ENCODE assay signal across 34 cellular contexts in the genomic region with DNA sequence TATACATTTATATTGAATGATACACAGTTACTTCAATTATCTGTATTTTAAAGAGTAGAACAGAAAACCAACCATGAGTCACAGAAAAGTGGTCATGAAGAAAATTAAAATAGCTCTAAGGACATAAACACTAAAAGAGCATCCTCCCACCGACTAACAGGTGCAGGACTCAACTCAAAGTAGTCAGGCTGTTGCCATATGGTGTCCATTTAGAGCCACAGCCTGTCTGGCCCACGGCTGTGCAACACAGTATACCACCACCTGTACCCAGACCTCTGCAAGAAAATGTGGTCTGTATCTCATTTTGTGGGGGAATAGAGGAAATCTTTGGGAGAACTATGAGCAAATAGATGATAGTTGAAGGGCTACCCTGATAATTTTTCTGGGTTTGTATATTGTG.
"Had no signal": no experiment of that assay in that cellular context is flagged by ENCODE, and none has a peak within 500 bp of the region (broad histone marks: within the 10 kb centered on the region; RNA-seq: fewer than 3 reads in every experiment).

No MANE protein-coding gene starts in this region.

- H3K4me1 ChIP-seq: Peyer's patch, SJSA1 had no signal

- H3K36me3 ChIP-seq: brain microvascular endothelial cell, Peyer's patch, SJSA1 had no signal

- H3K9ac ChIP-seq: SK-N-SH had no signal

- ATAC-seq: activated CD4-positive, alpha-beta T cell treated with anti-CD3 and anti-CD28 coated beads for 36 hours; activated CD4-positive, CD25-positive, alpha-beta regulatory T cell treated with anti-CD3 and anti-CD28 coated beads, Interleukin-2, amount 50 U/mL, for 24 hours; activated T-cell treated with anti-CD3 and anti-CD28 coated beads, Interleukin-2, amount 50 U/mL, for 4 hours; K562; PC-3; WTC11 had no signal

- H3K27ac ChIP-seq: brain microvascular endothelial cell, Peyer's patch, SJSA1 had no signal

- H3K4me3 ChIP-seq: K562, Peyer's patch, SJSA1 had no signal

- H3K27me3 ChIP-seq: brain microvascular endothelial cell, Peyer's patch had no signal

- H3K4me2 ChIP-seq: SK-N-SH had no signal

- DNase-seq: activated CD4-positive, alpha-beta T cell treated with anti-CD3 and anti-CD28 coated beads for 36 hours; activated CD4-positive, alpha-beta T cell treated with anti-CD3 and anti-CD28 coated beads, Interleukin-2, amount 10 ng/mL, durations not matched to agents 7 days and 5 days; activated CD4-positive, alpha-beta T cell treated with anti-CD3 and anti-CD28 coated beads, Interleukin-2, amount 50 U/mL, for 48 hours; activated CD8-positive, alpha-beta memory T cell treated with anti-CD3 and anti-CD28 coated beads, Interleukin-2, amount 50 U/mL, for 4 hours; activated effector memory CD4-positive, alpha-beta T cell treated with Interleukin-2 at 50 U/mL for 16 hours; activated naive CD4-positive, alpha-beta T cell; activated naive CD4-positive, alpha-beta T cell treated with anti-CD3 and anti-CD28 coated beads, Interleukin-2, amount 50 U/mL, for 16 hours; activated naive CD8-positive, alpha-beta T cell treated with anti-CD3 and anti-CD28 coated beads for 36 hours; activated T-cell treated with anti-CD3 and anti-CD28 coated beads for 4 hours; activated T-cell treated with anti-CD3 and anti-CD28 coated beads, Interleukin-2, amount 50 U/mL, for 4 hours; amniotic stem cell; aorta; brain microvascular endothelial cell; central memory CD4-positive, alpha-beta T cell; NCI-H1092 treated with DMSO at 0.1 percent for 48 hours; NCI-H1417; NCI-H146; NCI-H187; NCI-H2029 treated with DMSO at 0.1 percent for 48 hours; NCI-H2107; NCI-H226; NCI-H446 treated with DMSO at 0.1 percent for 48 hours; NCI-H526; NCI-H774; NK-92 treated with Interleukin-12 subunit alpha and Interleukin-12 subunit beta, amount 100 ng/mL, for 24 hours; PC-3; Peyer's patch; RPMI8226; SHP77 treated with DMSO at 0.1 percent for 48 hours; SK-N-SH had no signal

- H3K9me3 ChIP-seq: Peyer's patch, SJSA1, SK-N-SH had no signal
